ENCODE assay signal across 8 cellular contexts in genomic region chr19:16386619-16387240, GRCh38.
DNase-seq lines count a peak whose midpoint lies in the region; ATAC-seq, FAIRE-seq and TF ChIP-seq lines count a peak whose summit lies in the region.

No MANE protein-coding gene starts in this region.

- no peaks in the 10 kb centered on the region for H3K4me1 ChIP-seq in SK-N-SH (ENCODE audit: control insufficient read depth in 1 of 2, insufficient read depth in 2 of 2, low read depth in 1 of 2, low read length in 1 of 2)

- H3K36me3 ChIP-seq in SK-N-SH (replicated peaks in 1 of 2; ENCODE audit: control insufficient read depth in 1 of 2, insufficient read depth in 2 of 2, low read length in 1 of 2): peaks cover 44 to 47% of the 10 kb centered on the region in 2 experiments

- H3K9me2 ChIP-seq in SK-N-SH: no peaks in the 10 kb centered on the region

- 0 out of 2 replicates have a peak, but pooled peaks cover 4% of the 10 kb centered on the region for H4K20me1 ChIP-seq in SK-N-SH (ENCODE audit: insufficient read depth)

- 70% methylated on average over 10 of the region's 10 CpGs for WGBS in SK-N-SH (ENCODE audit: low lambda C conversion rate)

- in situ Hi-C loops in astrocyte of the spinal cord (cut with HindIII; ENCODE audit: low sequenced_read_pairs): no loop called here

- H3K4me2 ChIP-seq in SK-N-SH: no peak overlapping the region

- H3K27me3 ChIP-seq in SK-N-SH (ENCODE audit: insufficient read depth): no peaks in the 10 kb centered on the region

- no peak overlapping the region for H3K9ac ChIP-seq in SK-N-SH

- peaks cover 11% of the 10 kb centered on the region for H3F3A ChIP-seq in SK-N-SH (replicated peaks; ENCODE audit: insufficient read depth)

- no peak for TF ChIP-seq EP300 in SK-N-SH (IDR thresholded peaks at IDR 0.05; ENCODE audit: borderline replicate concordance in 1 of 2, low read depth in 1 of 2, low read length in 1 of 2)

- TF ChIP-seq CTCF in SK-N-SH (IDR thresholded peaks at IDR 0.05) (peak; percentile 76), astrocyte of the spinal cord (IDR thresholded peaks at IDR 0.05; ENCODE audit: low read depth, low read length) (peak; percentile 91)

- no peak for FAIRE-seq in HTR-8/SVneo (lab: Jason Lieb, UNC)

- no peak overlapping the region for H2AFZ ChIP-seq in SK-N-SH (ENCODE audit: low read depth)

- TF ChIP-seq RAD21 in SK-N-SH (IDR thresholded peaks at IDR 0.05; ENCODE audit: low read length): peak; percentile 60

- H3K4me3 ChIP-seq in SK-N-SH (ENCODE audit: low read depth in 2 of 2, low read length in 1 of 2): no peak overlapping the region
- no peak overlapping the region for H3K4me3 ChIP-seq in astrocyte of the spinal cord (ENCODE audit: low read depth, low read length)

- 0 out of 2 replicates have a peak, but pooled peaks cover 8% of the 10 kb centered on the region for H3K9me3 ChIP-seq in SK-N-SH

- no peak overlapping the region for H3K27ac ChIP-seq in SK-N-SH (ENCODE audit: low read depth in 2 of 2, low read length in 1 of 2)

- CTCF ChIA-PET in SK-N-SH (lab: Yijun Ruan, JAX): interaction anchor here (0.6 to 4.7 kb wide), 21 partner anchors 10 to 345 kb away, joined by 3 to 49 read pairs (median 4); no protein-coding TSS in a partner anchor

- POLR2A ChIA-PET in SK-N-SH (lab: Yijun Ruan, JAX): interaction anchor here (0.9 kb wide), 1 partner anchor 13 kb away, joined by 3 read pairs; no protein-coding TSS in a partner anchor

- no peak for ATAC-seq in GM18505 (IDR thresholded peaks at IDR 0.05; ENCODE audit: unreplicated experiment)

- peak; percentile 67 for DNase-seq in DMS 273 (lab: John Stamatoyannopoulos, UW; ENCODE audit: unreplicated experiment)
- peak; percentile 66 for DNase-seq in HTR-8/SVneo (ENCODE audit: insufficient read length, low spot score)
- DNase-seq in SK-N-SH: peak; percentile 75
- peak; percentile 58 for DNase-seq in astrocyte of the spinal cord (ENCODE audit: low read depth, low spot score)
- DNase-seq in iPS DF 19.7 (ENCODE audit: low read depth, low spot score): peak; percentile 23
- peak; percentile 29 to 53 for DNase-seq in stimulated activated CD4-positive, alpha-beta T cell treated with anti-CD3 and anti-CD28 coated beads, Interleukin-4, amount 100 ng/mL, for 4 hours
- DNase-seq in DMS153 (lab: John Stamatoyannopoulos, UW): no peak

- no peak for TF ChIP-seq POLR2A in GM18505 (IDR thresholded peaks at IDR 0.05; ENCODE audit: borderline replicate concordance, extremely low read depth, insufficient read depth, insufficient read length)

- no peaks in the 10 kb centered on the region for H3K79me2 ChIP-seq in SK-N-SH (ENCODE audit: insufficient read depth)

TF ChIP-seq in SK-N-SH, 30 proteins besides CTCF, POLR2A, EP300 and RAD21:
- TF ChIP-seq TEAD4 (IDR thresholded peaks at IDR 0.05; ENCODE audit: borderline replicate concordance, insufficient read depth) (no peak), SMC3 (IDR thresholded peaks at IDR 0.05; ENCODE audit: low read depth, low read length) (peak; percentile 78)
